ENCODE assay signal across 12 cellular contexts in genomic region chr1:33258788-33259274, GRCh38. TPM values are rescaled to one million over a fixed set of nuclear protein-coding genes. Genes with fewer than 3 reads are reported as not detected.
DNase-seq lines count a peak whose midpoint lies in the region; ATAC-seq and TF ChIP-seq lines count a peak whose summit lies in the region.
"Had no signal": no experiment of that assay in that cellular context is flagged by ENCODE, and none has a peak within 500 bp of the region (broad histone marks: within the 10 kb centered on the region; RNA-seq: fewer than 3 reads in every experiment).

No MANE protein-coding gene starts in this region.

- CTCF ChIA-PET in RWPE1 (lab: Yijun Ruan, JAX), result no interaction called here

- WGBS in esophagus muscularis mucosa, result 87% methylated on average over 2 of the region's 2 CpGs
- WGBS in prostate gland, result 63% methylated on average over 2 of the region's 2 CpGs

- H3K27me3 Mint-ChIP-seq in GM23338 (ENCODE audit: insufficient read depth, low read depth, poor library complexity), result peaks cover 14% of the 10 kb centered on the region

- intact Hi-C loops in esophagus muscularis mucosa (cut with DNase I), result no loop called here
- intact Hi-C loops in prostate gland (cut with DNase I), result loop anchor here (5.0 kb wide), 1 partner anchor 73 kb away; no protein-coding TSS in a partner anchor

- peaks cover 10% of the 10 kb centered on the region for H3K36me3 Mint-ChIP-seq in GM23338 (ENCODE audit: low read depth)

- TF ChIP-seq CTCF in GM23338 (conservative IDR thresholded peaks at IDR 0.05; ENCODE audit: low read depth in 2 of 2) (no peak), RWPE1 (conservative IDR thresholded peaks at IDR 0.05; ENCODE audit: low read depth) (no peak), esophagus muscularis mucosa (IDR thresholded peaks at IDR 0.05) (no peak), prostate gland (IDR thresholded peaks at IDR 0.05) (no peak)

- no peaks in the 10 kb centered on the region for H3K9me2 ChIP-seq in GM23338 (ENCODE audit: insufficient read depth)

- no peaks in the 10 kb centered on the region for H3K9me3 ChIP-seq in esophagus muscularis mucosa
- H3K9me3 ChIP-seq in prostate gland, result no peaks in the 10 kb centered on the region
- H3K9me3 ChIP-seq: gastrocnemius medialis had no signal

- peaks cover 4% of the 10 kb centered on the region; the same call in 1 of the 2 replicates for H3F3A ChIP-seq in GM23338 (replicated peaks; ENCODE audit: low read depth)

- H3K27ac ChIP-seq in GM23338 (ENCODE audit: low read depth) (no peak overlapping the region), RWPE1 (peak overlapping the region; percentile 86), esophagus muscularis mucosa (replicated peaks in 1 of 4) (peak overlapping the region in 3 of 4 donors; percentile 76 to 84 (median 83)), prostate gland (peak overlapping the region; percentile 67 to 81)

- H3K4me3 Mint-ChIP-seq in GM23338, result peak overlapping the region; percentile 30; the same call in 1 of the 3 replicates

- H3K4me1 ChIP-seq in GM23338 (ENCODE audit: insufficient read depth) (peaks cover 29% of the 10 kb centered on the region), esophagus muscularis mucosa (peaks cover 40 to 72% (median 66%) of the 10 kb centered on the region in 4 donors), prostate gland (replicated peaks) (no peaks in the 10 kb centered on the region)

- H3K36me3 ChIP-seq in GM23338 (ENCODE audit: insufficient read depth) (no peaks in the 10 kb centered on the region), esophagus muscularis mucosa (peaks cover 0 to 6% (median 5%) of the 10 kb centered on the region in 4 donors), prostate gland (no peaks in the 10 kb centered on the region)
- H3K36me3 ChIP-seq: gastrocnemius medialis had no signal

- peaks cover 15% of the 10 kb centered on the region for H4K20me1 ChIP-seq in GM23338 (replicated peaks; ENCODE audit: insufficient read depth)

- H3K4me3 ChIP-seq in GM23338, result no peak overlapping the region
- H3K4me3 ChIP-seq in esophagus muscularis mucosa, result peak overlapping the region in 2 of 4 donors; percentile 67 to 70
- H3K4me3 ChIP-seq in prostate gland, result no peak overlapping the region

- H3K27me3 ChIP-seq in GM23338 (ENCODE audit: insufficient read depth), result no peaks in the 10 kb centered on the region
- no peaks in the 10 kb centered on the region for H3K27me3 ChIP-seq in esophagus muscularis mucosa
- H3K27me3 ChIP-seq in prostate gland (replicated peaks; ENCODE audit: insufficient read depth), result no peaks in the 10 kb centered on the region
- H3K27me3 ChIP-seq: gastrocnemius medialis had no signal

- peak overlapping the region; percentile 84; the same call in 1 of the 2 replicates for H3K4me2 ChIP-seq in GM23338

- no peak overlapping the region for H2AFZ ChIP-seq in GM23338

- peaks cover 6% of the 10 kb centered on the region; the same call in 1 of the 3 replicates for H3K9me3 Mint-ChIP-seq in GM23338
- H3K9me3 Mint-ChIP-seq: dendritic cell treated with granulocyte-macrophage colony-stimulating factor and Interleukin-4, amounts not matched to agents 40 ng/mL and 50 ng/mL, for 4 days had no signal

- ATAC-seq in GM23338, result no peak
- no peak for ATAC-seq in stimulated activated naive CD8-positive, alpha-beta T cell treated with anti-CD3 and anti-CD28 coated beads, Interleukin-15, Interleukin-2, amounts not matched to agents 100 U/mL and 50 U/mL, for 24 hours
- ATAC-seq: gastrocnemius medialis had no signal

- POLR2A ChIA-PET in RWPE1 (lab: Yijun Ruan, JAX; ENCODE audit: low non-redundant PET), result no interaction called here

- no peak for TF ChIP-seq EP300 in esophagus muscularis mucosa (IDR thresholded peaks at IDR 0.05)

- peaks cover 47% of the 10 kb centered on the region for H3K79me2 ChIP-seq in GM23338 (replicated peaks; ENCODE audit: insufficient read depth)

- H3K4me1 Mint-ChIP-seq in GM23338, result peaks cover 33% of the 10 kb centered on the region

- TF ChIP-seq POLR2A in esophagus muscularis mucosa (IDR thresholded peaks at IDR 0.05; ENCODE audit: low read depth), result no peak
- TF ChIP-seq POLR2A in prostate gland (IDR thresholded peaks at IDR 0.05), result no peak

- H3K27ac Mint-ChIP-seq in GM23338, result no peak overlapping the region

- DNase-seq in GM23338 (ENCODE audit: low spot score) (no peak), RWPE1 (ENCODE audit: low spot score) (no peak), esophagus muscularis mucosa (ENCODE audit: extremely low spot score) (no peak), prostate gland (ENCODE audit: low spot score) (no peak), retina (no peak), NCI-H524 treated with DMSO at 0.1 percent for 48 hours (lab: John Stamatoyannopoulos, UW) (no peak), hippocampal formation (lab: John Stamatoyannopoulos, UW) (no peak)
- no peak for DNase-seq in stimulated activated naive CD8-positive, alpha-beta T cell treated with anti-CD3 and anti-CD28 coated beads, Interleukin-15, Interleukin-2, amounts not matched to agents 100 U/mL and 50 U/mL, for 24 hours
- DNase-seq: activated CD4-positive, alpha-beta T cell treated with anti-CD3 and anti-CD28 coated beads for 1 hour; gastrocnemius medialis; NCI-H1105 had no signal

TF ChIP-seq in GM23338, 12 proteins besides CTCF, POLR2A, EP300 and RAD21:
- TF ChIP-seq, protein P1, sequence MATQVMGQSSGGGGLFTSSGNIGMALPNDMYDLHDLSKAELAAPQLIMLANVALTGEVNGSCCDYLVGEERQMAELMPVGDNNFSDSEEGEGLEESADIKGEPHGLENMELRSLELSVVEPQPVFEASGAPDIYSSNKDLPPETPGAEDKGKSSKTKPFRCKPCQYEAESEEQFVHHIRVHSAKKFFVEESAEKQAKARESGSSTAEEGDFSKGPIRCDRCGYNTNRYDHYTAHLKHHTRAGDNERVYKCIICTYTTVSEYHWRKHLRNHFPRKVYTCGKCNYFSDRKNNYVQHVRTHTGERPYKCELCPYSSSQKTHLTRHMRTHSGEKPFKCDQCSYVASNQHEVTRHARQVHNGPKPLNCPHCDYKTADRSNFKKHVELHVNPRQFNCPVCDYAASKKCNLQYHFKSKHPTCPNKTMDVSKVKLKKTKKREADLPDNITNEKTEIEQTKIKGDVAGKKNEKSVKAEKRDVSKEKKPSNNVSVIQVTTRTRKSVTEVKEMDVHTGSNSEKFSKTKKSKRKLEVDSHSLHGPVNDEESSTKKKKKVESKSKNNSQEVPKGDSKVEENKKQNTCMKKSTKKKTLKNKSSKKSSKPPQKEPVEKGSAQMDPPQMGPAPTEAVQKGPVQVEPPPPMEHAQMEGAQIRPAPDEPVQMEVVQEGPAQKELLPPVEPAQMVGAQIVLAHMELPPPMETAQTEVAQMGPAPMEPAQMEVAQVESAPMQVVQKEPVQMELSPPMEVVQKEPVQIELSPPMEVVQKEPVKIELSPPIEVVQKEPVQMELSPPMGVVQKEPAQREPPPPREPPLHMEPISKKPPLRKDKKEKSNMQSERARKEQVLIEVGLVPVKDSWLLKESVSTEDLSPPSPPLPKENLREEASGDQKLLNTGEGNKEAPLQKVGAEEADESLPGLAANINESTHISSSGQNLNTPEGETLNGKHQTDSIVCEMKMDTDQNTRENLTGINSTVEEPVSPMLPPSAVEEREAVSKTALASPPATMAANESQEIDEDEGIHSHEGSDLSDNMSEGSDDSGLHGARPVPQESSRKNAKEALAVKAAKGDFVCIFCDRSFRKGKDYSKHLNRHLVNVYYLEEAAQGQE (IDR thresholded peaks at IDR 0.05; ENCODE audit: unreplicated experiment), result no peak

RNA-seq across cellular contexts. Expression of gene ZNF362, which starts 2.5 kb away (rescaled TPM):
- total RNA-seq in GM23338 (2014; rRNA removed; shearing (Covaris generic)), result 10.0 and 11.0 TPM in 2 replicates
- polyA plus RNA-seq in GM23338 (2016; fragmentation: Nextera tagmentation; extraction: Ambion mirVana), result 12.9 and 16.8 TPM in 2 replicates
- total RNA-seq in esophagus muscularis mucosa (10 to 100 TPM; 17.2 to 35.3 (median 25.1) TPM), prostate gland (10 to 100 TPM; 45.0 to 52.0 TPM)
